Comparison of ENCODE assay signal across 19 cellular contexts in the genomic region with DNA sequence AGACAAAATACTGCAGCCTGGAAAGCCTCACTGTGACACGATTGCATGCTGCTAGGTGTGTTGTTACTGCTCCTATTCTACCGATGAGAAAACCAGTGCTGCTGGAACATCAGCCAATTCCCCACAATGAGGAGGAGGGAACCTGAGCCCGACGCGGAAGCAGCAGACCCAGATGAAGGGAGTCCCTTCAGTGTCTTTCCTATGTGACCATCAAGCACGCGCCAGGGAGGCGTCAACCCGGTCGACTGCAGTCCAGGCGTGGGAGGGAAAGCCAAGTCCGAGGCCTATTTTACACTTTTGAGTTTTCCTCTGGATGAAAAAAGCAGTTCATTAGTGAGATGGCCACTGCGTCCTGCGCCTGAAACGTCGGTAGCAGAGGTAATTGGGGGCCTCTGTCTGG.
"Had no signal": no experiment of that assay in that cellular context is flagged by ENCODE, and none has a peak within 500 bp of the region (broad histone marks: within the 10 kb centered on the region; RNA-seq: fewer than 3 reads in every experiment).

No MANE protein-coding gene starts in this region.

- FAIRE-seq: kidney had no signal

- H3K36me3 ChIP-seq: colonic mucosa, tibial artery, upper lobe of right lung, vagina had no signal

- H3K36me3 Mint-ChIP-seq: immature natural killer cell; naive thymus-derived CD8-positive, alpha-beta T cell; stimulated activated effector memory CD8-positive, alpha-beta T cell treated with anti-CD3 and anti-CD28 coated beads, Interleukin-12 subunit alpha, Interleukin-12 subunit beta, amount 100 ng/mL, for 72 hours had no signal

- H3K27ac ChIP-seq: colonic mucosa, foreskin keratinocyte, tibial artery, upper lobe of right lung, vagina had no signal

- H3K9me3 Mint-ChIP-seq: immature natural killer cell; neural crest cell; stimulated activated effector memory CD8-positive, alpha-beta T cell treated with anti-CD3 and anti-CD28 coated beads, Interleukin-12 subunit alpha, Interleukin-12 subunit beta, amount 100 ng/mL, for 72 hours had no signal

- H3K9me3 ChIP-seq: colonic mucosa, mucosa of descending colon, tibial artery, upper lobe of right lung, vagina had no signal

- H3K27me3 ChIP-seq: colonic mucosa, foreskin keratinocyte, vagina had no signal

- H3K4me3 Mint-ChIP-seq: immature natural killer cell; naive thymus-derived CD8-positive, alpha-beta T cell; neural crest cell; stimulated activated effector memory CD8-positive, alpha-beta T cell treated with anti-CD3 and anti-CD28 coated beads, Interleukin-12 subunit alpha, Interleukin-12 subunit beta, amount 100 ng/mL, for 72 hours had no signal

- DNase-seq: colonic mucosa; dermis blood vessel endothelial cell; foreskin keratinocyte; immature natural killer cell; kidney; left cardiac atrium; mammary epithelial cell; mucosa of descending colon; naive thymus-derived CD8-positive, alpha-beta T cell; posterior cingulate gyrus; right cardiac atrium; stimulated activated CD4-positive, alpha-beta T cell treated with anti-CD3 and anti-CD28 coated beads, Interleukin-4, amount 100 ng/mL, for 1 hour; stimulated activated CD8-positive, alpha-beta memory T cell treated with anti-CD3 and anti-CD28 coated beads, Interleukin-4, amount 100 ng/mL, for 48 hours; stimulated activated naive CD8-positive, alpha-beta T cell treated with anti-CD3 and anti-CD28 coated beads, Interleukin-15, Interleukin-2, amounts not matched to agents 100 U/mL and 50 U/mL, for 24 hours; upper lobe of right lung had no signal

- H3K4me3 ChIP-seq: colonic mucosa, mucosa of descending colon, tibial artery, upper lobe of right lung, vagina had no signal

- H3K4me1 ChIP-seq: colonic mucosa, foreskin keratinocyte, tibial artery, upper lobe of right lung, vagina had no signal

- ATAC-seq: foreskin keratinocyte; left cardiac atrium; mucosa of descending colon; naive thymus-derived CD8-positive, alpha-beta T cell; right cardiac atrium; stimulated activated effector memory CD8-positive, alpha-beta T cell treated with anti-CD3 and anti-CD28 coated beads, Interleukin-12 subunit alpha, Interleukin-12 subunit beta, amount 100 ng/mL, for 72 hours; stimulated activated naive CD8-positive, alpha-beta T cell treated with anti-CD3 and anti-CD28 coated beads, Interleukin-15, Interleukin-2, amounts not matched to agents 100 U/mL and 50 U/mL, for 24 hours; upper lobe of right lung had no signal

- H3K4me1 Mint-ChIP-seq: immature natural killer cell; neural crest cell; stimulated activated effector memory CD8-positive, alpha-beta T cell treated with anti-CD3 and anti-CD28 coated beads, Interleukin-12 subunit alpha, Interleukin-12 subunit beta, amount 100 ng/mL, for 72 hours had no signal

- H3K27ac Mint-ChIP-seq: immature natural killer cell; naive thymus-derived CD8-positive, alpha-beta T cell; stimulated activated effector memory CD8-positive, alpha-beta T cell treated with anti-CD3 and anti-CD28 coated beads, Interleukin-12 subunit alpha, Interleukin-12 subunit beta, amount 100 ng/mL, for 72 hours had no signal
